In genomic region chr5:74685979-74686631, GRCh38 we compare ENCODE assay signal across 8 cellular contexts. TPM values are rescaled to one million over a fixed set of nuclear protein-coding genes. Genes with fewer than 3 reads are reported as not detected.
DNase-seq lines count a peak whose midpoint lies in the region; ATAC-seq and TF ChIP-seq lines count a peak whose summit lies in the region.

No MANE protein-coding gene starts in this region.

- no peaks in the 10 kb centered on the region for H3K9me3 ChIP-seq in Peyer's patch
- H3K9me3 ChIP-seq in esophagus (ENCODE audit: control insufficient read depth in 2 of 2, insufficient read depth in 1 of 2, low read depth in 1 of 2, low read length in 1 of 2): no peaks in the 10 kb centered on the region

- peaks cover 15% of the 10 kb centered on the region for H3K36me3 Mint-ChIP-seq in natural killer cell treated with Interleukin-12 subunit alpha and Interleukin-12 subunit beta and Interleukin-15 and Interleukin-18, amount 100 ng/mL, for 72 hours

- in situ Hi-C loops in GM13977 (cut with MboI; ENCODE audit: low pct_unique_long_range_greater_than_20kb, low sequenced_read_pairs, unreplicated experiment): no loop called here

- H3K27ac ChIP-seq in Peyer's patch: peak overlapping the region; percentile 78 to 85 (median 85)
- H3K27ac ChIP-seq in esophagus (ENCODE audit: low read depth in 2 of 2, low read length in 1 of 2): peak overlapping the region in 1 of 2 donors; percentile 14

- H3K27me3 ChIP-seq in Peyer's patch (no peaks in the 10 kb centered on the region), esophagus (ENCODE audit: control insufficient read depth in 1 of 2, insufficient read depth in 2 of 2, low read length in 2 of 2) (no peaks in the 10 kb centered on the region)

- TF ChIP-seq CTCF in GM13977 (IDR thresholded peaks at IDR 0.05; ENCODE audit: extremely low read depth, insufficient read depth, missing control alignments): no peak
- TF ChIP-seq CTCF in Peyer's patch (IDR thresholded peaks at IDR 0.05): no peak

- peak overlapping the region; percentile 84 to 85 for H3K27ac Mint-ChIP-seq in natural killer cell treated with Interleukin-12 subunit alpha and Interleukin-12 subunit beta and Interleukin-15 and Interleukin-18, amount 100 ng/mL, for 72 hours

- H3K4me3 Mint-ChIP-seq in natural killer cell treated with Interleukin-12 subunit alpha and Interleukin-12 subunit beta and Interleukin-15 and Interleukin-18, amount 100 ng/mL, for 72 hours: peak overlapping the region; percentile 99

- ATAC-seq in HG02571 (IDR thresholded peaks at IDR 0.05; ENCODE audit: unreplicated experiment): peak; percentile 33
- ATAC-seq in natural killer cell treated with Interleukin-12 subunit alpha and Interleukin-12 subunit beta and Interleukin-15 and Interleukin-18, amount 100 ng/mL, for 72 hours: peak in 1 of 2 donors; percentile 19

- H3K9me3 Mint-ChIP-seq in natural killer cell treated with Interleukin-12 subunit alpha and Interleukin-12 subunit beta and Interleukin-15 and Interleukin-18, amount 100 ng/mL, for 72 hours: no peaks in the 10 kb centered on the region

- WGBS in esophagus, 2 donors: 53 to 61% methylated on average over 10 of the region's 10 CpGs

- DNase-seq in GM13977 (ENCODE audit: low spot score) (peak; percentile 53), Peyer's patch (peak; percentile 48 to 50 (median 50)), NCI-H345 treated with DMSO at 0.1 percent for 48 hours (lab: John Stamatoyannopoulos, UW; ENCODE audit: unreplicated experiment) (no peak), T1000 (lab: John Stamatoyannopoulos, UW) (no peak), NCI-H82 (lab: John Stamatoyannopoulos, UW) (no peak)
- DNase-seq in natural killer cell treated with Interleukin-12 subunit alpha and Interleukin-12 subunit beta and Interleukin-15 and Interleukin-18, amount 100 ng/mL, for 72 hours (ENCODE audit: low spot score): no peak

- H3K27me3 Mint-ChIP-seq in natural killer cell treated with Interleukin-12 subunit alpha and Interleukin-12 subunit beta and Interleukin-15 and Interleukin-18, amount 100 ng/mL, for 72 hours: peaks cover 0 to 8% of the 10 kb centered on the region in 2 donors

- TF ChIP-seq POLR2A in Peyer's patch (IDR thresholded peaks at IDR 0.05): no peak

- peaks cover 0 to 16% (median 5%) of the 10 kb centered on the region in 4 donors for H3K4me1 ChIP-seq in Peyer's patch
- H3K4me1 ChIP-seq in esophagus (ENCODE audit: control insufficient read depth in 2 of 2, insufficient read depth in 2 of 2, low read length in 1 of 2): peaks cover 0 to 7% of the 10 kb centered on the region in 2 donors

- H3K36me3 ChIP-seq in Peyer's patch (peaks cover 0 to 17% (median 0%) of the 10 kb centered on the region in 3 donors), esophagus (ENCODE audit: control insufficient read depth in 2 of 2, insufficient read depth in 2 of 2, low read length in 1 of 2) (no peaks in the 10 kb centered on the region)

- H3K4me3 ChIP-seq in Peyer's patch: peak overlapping the region; percentile 67 to 82 (median 78)
- peak overlapping the region; percentile 93 to 96 for H3K4me3 ChIP-seq in esophagus (ENCODE audit: low read depth in 1 of 2, low read length in 2 of 2)

- H3K4me1 Mint-ChIP-seq in natural killer cell treated with Interleukin-12 subunit alpha and Interleukin-12 subunit beta and Interleukin-15 and Interleukin-18, amount 100 ng/mL, for 72 hours (ENCODE audit: low read depth in 2 of 2): peaks cover 17% of the 10 kb centered on the region in 2 donors

RNA-seq across cellular contexts. Expression of gene HEXB, which starts 1.1 kb away (rescaled TPM):
- 100 to 1,000 TPM in 3 of 4 donors, 10 to 100 TPM in 1; 99.0 to 143 (median 125) TPM for total RNA-seq in Peyer's patch
- polyA plus RNA-seq in esophagus: 10 to 100 TPM; 21.5 to 36.5 TPM
- 10 to 100 TPM; 49.7 to 52.8 TPM for total RNA-seq in natural killer cell treated with Interleukin-12 subunit alpha and Interleukin-12 subunit beta and Interleukin-15 and Interleukin-18, amount 100 ng/mL, for 72 hours

RNA-seq across cellular contexts. Expression of gene ENC1, which starts 45.6 kb away (rescaled TPM):
- total RNA-seq in Peyer's patch: 100 to 1,000 TPM in 1 of 4 donors, 10 to 100 TPM in 3; 28.7 to 123 (median 40.0) TPM
- 1 to 10 TPM; 1.4 to 2.0 TPM for polyA plus RNA-seq in esophagus
- total RNA-seq in natural killer cell treated with Interleukin-12 subunit alpha and Interleukin-12 subunit beta and Interleukin-15 and Interleukin-18, amount 100 ng/mL, for 72 hours: 1 to 10 TPM; 6.3 to 6.9 TPM

Comparison
In these comparisons a context has a peak if more than half of its experiments do, and no peak if none do; other contexts are left out.
1. DNase-seq: peak in GM13977 (single experiment) and Peyer's patch (3 of 3); none in natural killer cell treated with Interleukin-12 subunit alpha and Interleukin-12 subunit beta and Interleukin-15 and Interleukin-18, amount 100 ng/mL, for 72 hours (single experiment), NCI-H345 treated with DMSO at 0.1 percent for 48 hours (single experiment), T1000 (single experiment) and NCI-H82 (single experiment).